ENCODE assay signal across 9 cellular contexts in the genomic region with DNA sequence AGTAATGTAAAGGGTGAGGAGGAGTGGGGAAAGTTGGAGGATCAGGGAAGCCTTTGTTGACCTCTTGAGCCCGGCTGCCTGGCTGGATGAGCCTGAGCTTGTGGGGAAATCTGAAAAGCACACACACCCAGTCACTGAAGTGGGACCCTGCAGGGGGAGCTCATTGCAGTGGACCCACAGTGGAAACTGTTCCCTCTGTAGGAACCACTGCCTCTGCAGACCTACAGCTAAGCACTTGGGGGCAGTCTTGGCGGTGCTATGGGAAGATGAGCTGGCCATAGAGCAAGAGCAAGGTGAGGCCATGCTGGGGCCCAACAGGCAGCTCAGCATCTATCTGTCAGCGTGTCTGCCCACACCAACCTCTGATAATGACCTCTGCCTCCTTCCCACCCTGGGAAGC.
DNase-seq lines count a peak whose midpoint lies in the region; ATAC-seq lines count a peak whose summit lies in the region.
"Had no signal": no experiment of that assay in that cellular context is flagged by ENCODE, and none has a peak within 500 bp of the region (broad histone marks: within the 10 kb centered on the region; RNA-seq: fewer than 3 reads in every experiment).

No MANE protein-coding gene starts in this region.

- ATAC-seq in effector memory CD8-positive, alpha-beta T cell (replicated peaks) = peak; percentile 63
- no peak for ATAC-seq in GM21825 (IDR thresholded peaks at IDR 0.05; ENCODE audit: unreplicated experiment)
- no peak for ATAC-seq in GM21717 (IDR thresholded peaks at IDR 0.05; ENCODE audit: unreplicated experiment)

- H3K27me3 Mint-ChIP-seq in effector memory CD8-positive, alpha-beta T cell = peaks cover 38 to 49% of the 10 kb centered on the region in 2 donors
- H3K27me3 Mint-ChIP-seq: B cell had no signal

- H3K36me3 Mint-ChIP-seq in effector memory CD8-positive, alpha-beta T cell (ENCODE audit: insufficient read depth) = no peaks in the 10 kb centered on the region

- peak; percentile 0 for DNase-seq in NCI-H2107 treated with DMSO at 0.1 percent for 48 hours (lab: John Stamatoyannopoulos, UW; ENCODE audit: unreplicated experiment)
- no peak for DNase-seq in NCI-H2107 (lab: John Stamatoyannopoulos, UW)
- peak in 3 of 5 donors; percentile 7 to 18 (median 14) for DNase-seq in T-helper 1 cell
- peak; percentile 1 to 18 (median 14) for DNase-seq in effector memory CD8-positive, alpha-beta T cell
- DNase-seq in non-pigmented ciliary epithelial cell (ENCODE audit: low read depth) = peak; percentile 24
- no peak for DNase-seq in DMS153 treated with DMSO at 0.1 percent for 48 hours (lab: John Stamatoyannopoulos, UW; ENCODE audit: unreplicated experiment)

- H3K4me3 Mint-ChIP-seq in effector memory CD8-positive, alpha-beta T cell = no peak overlapping the region
- H3K4me3 Mint-ChIP-seq: B cell had no signal

- H3K27ac Mint-ChIP-seq in effector memory CD8-positive, alpha-beta T cell = no peak overlapping the region
- H3K27ac Mint-ChIP-seq: B cell had no signal

- no peaks in the 10 kb centered on the region for H3K9me3 Mint-ChIP-seq in effector memory CD8-positive, alpha-beta T cell

- peaks cover 0 to 2% of the 10 kb centered on the region in 2 donors for H3K4me1 Mint-ChIP-seq in effector memory CD8-positive, alpha-beta T cell (ENCODE audit: low read depth in 2 of 2)
- H3K4me1 Mint-ChIP-seq: B cell had no signal

Comparison
In these comparisons a context has a peak if more than half of its experiments do, and no peak if none do; other contexts are left out.
1. DNase-seq: peak in NCI-H2107 treated with DMSO at 0.1 percent for 48 hours (single experiment), T-helper 1 cell (3 of 5), effector memory CD8-positive, alpha-beta T cell (3 of 3) and non-pigmented ciliary epithelial cell (single experiment); none in NCI-H2107 (single experiment) and DMS153 treated with DMSO at 0.1 percent for 48 hours (single experiment).